In the genomic region with DNA sequence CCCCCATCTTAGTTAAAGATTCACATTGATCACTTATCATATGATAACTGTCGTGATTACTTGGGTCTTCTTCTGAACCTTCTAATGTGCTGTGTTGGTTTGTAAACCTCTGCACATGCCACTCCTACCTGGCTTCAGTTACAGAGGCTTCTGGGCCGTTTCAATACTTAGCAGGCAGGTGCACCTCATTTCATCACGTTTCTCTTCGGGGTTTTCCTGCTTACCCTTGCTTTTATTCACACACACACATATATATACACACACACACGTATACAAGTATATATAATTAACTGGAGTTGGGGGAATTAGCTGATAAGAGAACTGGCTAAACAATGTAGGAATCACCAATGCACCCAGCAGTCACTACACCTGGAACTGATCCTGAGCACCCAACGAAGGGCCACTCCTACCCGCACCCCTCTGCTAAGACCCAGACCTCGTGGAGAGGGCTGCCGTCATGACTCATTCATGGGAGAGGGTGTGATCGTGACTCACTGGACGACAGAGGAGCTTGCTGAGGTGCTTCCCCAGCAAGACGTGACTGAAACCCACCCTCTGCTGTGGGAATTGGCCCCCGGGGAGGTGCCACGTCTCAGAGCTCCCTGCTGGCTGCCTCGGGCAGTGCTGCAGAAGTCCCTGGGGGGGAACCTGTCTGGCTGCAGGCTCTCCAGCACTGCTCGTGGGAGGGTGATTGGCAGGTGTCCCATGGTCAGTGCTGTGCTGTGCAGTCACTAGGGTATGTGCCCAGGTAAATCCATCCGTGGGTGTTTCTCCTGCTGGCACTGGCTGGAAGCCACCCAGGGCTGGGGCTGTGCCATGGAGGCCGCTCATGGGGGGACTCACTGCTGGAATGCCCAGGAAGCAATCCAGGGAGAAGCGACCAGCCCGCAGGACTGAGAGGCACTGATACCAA, we compare ENCODE assay signal across 8 cellular contexts.
DNase-seq lines count a peak whose midpoint lies in the region; ATAC-seq, FAIRE-seq and TF ChIP-seq lines count a peak whose summit lies in the region.

No MANE protein-coding gene starts in this region.

- intact Hi-C loops in Right ventricle myocardium superior (cut with DNase I), result no loop called here
- intact Hi-C loops in cardiac septum (cut with DNase I), result no loop called here
- intact Hi-C loops in posterior vena cava (cut with DNase I), result no loop called here

- peak; percentile 13 for ATAC-seq in Right ventricle myocardium superior (ENCODE audit: poor library complexity)
- peak; percentile 49 for ATAC-seq in HG03442 (IDR thresholded peaks at IDR 0.05; ENCODE audit: unreplicated experiment)
- ATAC-seq in GM19328 (IDR thresholded peaks at IDR 0.05; ENCODE audit: unreplicated experiment), result no peak
- ATAC-seq in HG02973 (IDR thresholded peaks at IDR 0.05; ENCODE audit: unreplicated experiment), result no peak

- H3K36me3 Mint-ChIP-seq in astrocyte (ENCODE audit: low read depth, unreplicated experiment) (peaks cover 5% of the 10 kb centered on the region), osteocyte (ENCODE audit: unreplicated experiment) (no peaks in the 10 kb centered on the region)

- peaks cover 8% of the 10 kb centered on the region for H3K27me3 ChIP-seq in astrocyte (ENCODE audit: insufficient read depth, low read length)

- peaks cover 6% of the 10 kb centered on the region for H3K4me1 ChIP-seq in astrocyte (ENCODE audit: insufficient read depth, low read length)

- H3K4me2 ChIP-seq in astrocyte (ENCODE audit: low read length), result peak overlapping the region; percentile 57

- H3K9ac ChIP-seq in astrocyte (ENCODE audit: low read length), result no peak overlapping the region

- FAIRE-seq in astrocyte (lab: Jason Lieb, UNC), result no peak

- H3K27ac Mint-ChIP-seq in astrocyte (ENCODE audit: unreplicated experiment) (no peak overlapping the region), osteocyte (ENCODE audit: unreplicated experiment) (no peak overlapping the region)

- peaks cover 3% of the 10 kb centered on the region for H3K27me3 Mint-ChIP-seq in astrocyte (ENCODE audit: low read depth, unreplicated experiment)
- H3K27me3 Mint-ChIP-seq in osteocyte (ENCODE audit: unreplicated experiment), result no peaks in the 10 kb centered on the region

- H3K4me3 ChIP-seq in astrocyte (ENCODE audit: insufficient read depth, low read depth, low read length), result no peak overlapping the region

- H3K79me2 ChIP-seq in astrocyte (ENCODE audit: insufficient read depth, low read length), result no peaks in the 10 kb centered on the region

- no peaks in the 10 kb centered on the region for H4K20me1 ChIP-seq in astrocyte (ENCODE audit: insufficient read depth, low read length)

- DNase-seq in Right ventricle myocardium superior, result no peak
- no peak for DNase-seq in cardiac septum (ENCODE audit: low spot score)
- DNase-seq in astrocyte (ENCODE audit: low read depth), result peak; percentile 70
- DNase-seq in osteocyte (ENCODE audit: extremely low spot score, unreplicated experiment), result peak; percentile 70
- DNase-seq in posterior vena cava (ENCODE audit: low spot score), result no peak

- no peak overlapping the region for H3K27ac ChIP-seq in astrocyte (ENCODE audit: low read depth, low read length)

- H3K9me3 Mint-ChIP-seq in astrocyte (ENCODE audit: unreplicated experiment) (peaks cover 17% of the 10 kb centered on the region), osteocyte (ENCODE audit: unreplicated experiment) (peaks cover 8% of the 10 kb centered on the region)

- TF ChIP-seq CTCF in astrocyte (IDR thresholded peaks at IDR 0.05; ENCODE audit: insufficient read depth, low read depth, low read length), result peak; percentile 13
- no peak for TF ChIP-seq CTCF in osteocyte (IDR thresholded peaks at IDR 0.05)

- peak overlapping the region; percentile 14 for H2AFZ ChIP-seq in astrocyte (ENCODE audit: low read depth, low read length)

- H3K9me3 ChIP-seq in astrocyte (ENCODE audit: insufficient read depth, low read depth, low read length), result no peaks in the 10 kb centered on the region

- H3K4me1 Mint-ChIP-seq in astrocyte (ENCODE audit: low read depth, unreplicated experiment), result peaks cover 8% of the 10 kb centered on the region
- peaks cover 21% of the 10 kb centered on the region for H3K4me1 Mint-ChIP-seq in osteocyte (ENCODE audit: unreplicated experiment)

- H3K36me3 ChIP-seq in astrocyte (ENCODE audit: insufficient read depth, low read length), result no peaks in the 10 kb centered on the region

- H3K4me3 Mint-ChIP-seq in astrocyte (ENCODE audit: unreplicated experiment) (no peak overlapping the region), osteocyte (ENCODE audit: unreplicated experiment) (no peak overlapping the region)

Comparison
In these comparisons a context has a peak if more than half of its experiments do, and no peak if none do; other contexts are left out.
1. ATAC-seq: peak in Right ventricle myocardium superior (single experiment) and HG03442 (single experiment); none in GM19328 (single experiment) and HG02973 (single experiment).
2. DNase-seq: peak in astrocyte (single experiment) and osteocyte (single experiment); none in Right ventricle myocardium superior (single experiment), cardiac septum (single experiment) and posterior vena cava (single experiment).